In genomic region chr22:19828035-19828401, GRCh38 we compare ENCODE assay signal across 24 cellular contexts. TPM values are rescaled to one million over a fixed set of nuclear protein-coding genes. Genes with fewer than 3 reads are reported as not detected.
DNase-seq lines count a peak whose midpoint lies in the region; ATAC-seq, FAIRE-seq and TF ChIP-seq lines count a peak whose summit lies in the region.
"Had no signal": no experiment of that assay in that cellular context is flagged by ENCODE, and none has a peak within 500 bp of the region (broad histone marks: within the 10 kb centered on the region; RNA-seq: fewer than 3 reads in every experiment).

No MANE protein-coding gene starts in this region.

- no peaks in the 10 kb centered on the region for H4K20me1 ChIP-seq in endothelial cell of umbilical vein (replicated peaks; ENCODE audit: control insufficient read depth, extremely low read depth, insufficient read depth, low read length)

- no peaks in the 10 kb centered on the region for H3K9me3 Mint-ChIP-seq in MCF 10A (ENCODE audit: unreplicated experiment)
- H3K9me3 Mint-ChIP-seq: CD4-positive, alpha-beta memory T cell; CD4-positive, CD25-positive, alpha-beta regulatory T cell had no signal

- peak overlapping the region; percentile 20 for H3K27ac Mint-ChIP-seq in MCF 10A (ENCODE audit: low read depth, unreplicated experiment)
- H3K27ac Mint-ChIP-seq: CD14-positive monocyte; CD4-positive, alpha-beta memory T cell had no signal

- no peak overlapping the region for H3K4me2 ChIP-seq in endothelial cell of umbilical vein (ENCODE audit: insufficient read depth, low read length)
- H3K4me2 ChIP-seq: BLaER1 had no signal

- DNase-seq in MCF 10A (ENCODE audit: unreplicated experiment) (no peak), breast epithelium (ENCODE audit: low spot score in 2 of 2) (no peak), COR-L47 (lab: John Stamatoyannopoulos, UW) (peak; percentile 24), endothelial cell of umbilical vein (ENCODE audit: low read depth, low spot score) (no peak), MV-4-11 (lab: John Stamatoyannopoulos, UW) (no peak), hypothalamus (lab: John Stamatoyannopoulos, UW) (no peak)
- DNase-seq: 8988T; ACHN; BE2C; C1 segment of cervical spinal cord; CD4-positive, alpha-beta memory T cell; CD4-positive, CD25-positive, alpha-beta regulatory T cell; DMS 273 treated with DMSO at 0.1 percent for 48 hours; DMS153; DMS53; DMS79; EL; GDM1 had no signal

- H3K4me3 ChIP-seq in breast epithelium, result no peak overlapping the region
- no peak overlapping the region for H3K4me3 ChIP-seq in endothelial cell of umbilical vein (replicated peaks in 1 of 3; ENCODE audit: insufficient read depth in 1 of 3, low read depth in 1 of 3, low read length in 3 of 3)
- H3K4me3 ChIP-seq: BLaER1, GM12878 had no signal

- TF ChIP-seq POLR2A in breast epithelium (IDR thresholded peaks at IDR 0.05) (no peak), endothelial cell of umbilical vein (IDR thresholded peaks at IDR 0.05; ENCODE audit: low read depth, low read length) (no peak)

- dilution Hi-C loops in endothelial cell of umbilical vein (cut with MboI; ENCODE audit: extremely low pct_ligation_motif_present, low sequenced_read_pairs), result no loop called here

- H2AFZ ChIP-seq in endothelial cell of umbilical vein (ENCODE audit: low read depth, low read length), result no peak overlapping the region

- TF ChIP-seq CTCF in MCF 10A (IDR thresholded peaks at IDR 0.05; ENCODE audit: unreplicated experiment) (no peak), breast epithelium (IDR thresholded peaks at IDR 0.05) (no peak), endothelial cell of umbilical vein (IDR thresholded peaks at IDR 0.05; ENCODE audit: extremely low read depth in 1 of 2, insufficient read depth in 1 of 2, low read depth in 1 of 2, low read length in 2 of 2) (no peak)

- H3K9me3 ChIP-seq in breast epithelium (no peaks in the 10 kb centered on the region), endothelial cell of umbilical vein (replicated peaks; ENCODE audit: control insufficient read depth, insufficient read depth, low read length) (no peaks in the 10 kb centered on the region)
- H3K9me3 ChIP-seq: BE2C had no signal

- no peak overlapping the region for H3K9ac ChIP-seq in endothelial cell of umbilical vein (replicated peaks; ENCODE audit: extremely low read depth, insufficient read depth, low read length)
- H3K9ac ChIP-seq: BLaER1 had no signal

- H3K4me1 ChIP-seq in breast epithelium, result peaks cover 0 to 18% of the 10 kb centered on the region in 2 donors
- H3K4me1 ChIP-seq in endothelial cell of umbilical vein (ENCODE audit: control insufficient read depth, extremely low read depth, insufficient read depth, low read length), result no peaks in the 10 kb centered on the region

- CTCF ChIA-PET in MCF 10A (lab: Yijun Ruan, JAX), result interaction anchor here (0.7 kb wide), 1 partner anchor 38 kb away, joined by 3 read pairs; no protein-coding TSS in a partner anchor
- CTCF ChIA-PET in endothelial cell of umbilical vein (lab: Charles Lee), result no interaction called here

- no peak overlapping the region for H3K4me3 Mint-ChIP-seq in MCF 10A (ENCODE audit: unreplicated experiment)
- H3K4me3 Mint-ChIP-seq: CD14-positive monocyte; CD4-positive, alpha-beta memory T cell; CD4-positive, CD25-positive, alpha-beta regulatory T cell had no signal

- POLR2A ChIA-PET in MCF 10A (lab: Yijun Ruan, JAX) (interaction anchor here (0.7 to 4.7 kb wide), 4 partner anchors 9 to 391 kb away, joined by 3 to 24 read pairs (median 3); partner anchors contain the start of genes GNB1L and RTL10), endothelial cell of umbilical vein (lab: Charles Lee) (no interaction called here)

- peaks cover 23% of the 10 kb centered on the region for H3K4me1 Mint-ChIP-seq in MCF 10A (ENCODE audit: insufficient read depth, unreplicated experiment)

- BruUV-seq in MCF 10A (replicated peaks; lab: Mats Ljungman, UMichigan) (no TSS peak), endothelial cell of umbilical vein (replicated peaks; lab: Mats Ljungman, UMichigan) (no TSS peak)

- intact Hi-C loops in MCF 10A (cut with micrococcal nuclease) (no loop called here), breast epithelium (cut with DNase I; ENCODE audit: low total_unique reads) (no loop called here), endothelial cell of umbilical vein (cut with micrococcal nuclease) (no loop called here)

- no peak for ATAC-seq in GM21360 (IDR thresholded peaks at IDR 0.05; ENCODE audit: unreplicated experiment)
- ATAC-seq: GM12878 had no signal

- FAIRE-seq in endothelial cell of umbilical vein (lab: Jason Lieb, UNC), result peak; percentile 67
- FAIRE-seq: A204.1, GM12878, GM18507 had no signal

- H3K27me3 ChIP-seq in breast epithelium, result no peaks in the 10 kb centered on the region
- no peaks in the 10 kb centered on the region for H3K27me3 ChIP-seq in endothelial cell of umbilical vein (ENCODE audit: control insufficient read depth in 2 of 2, insufficient read depth in 2 of 2, low read length in 2 of 2)
- H3K27me3 ChIP-seq: BE2C, BLaER1 had no signal

- no peaks in the 10 kb centered on the region for H3K27me3 Mint-ChIP-seq in MCF 10A (ENCODE audit: insufficient read depth, unreplicated experiment)
- H3K27me3 Mint-ChIP-seq: CD4-positive, alpha-beta memory T cell; CD4-positive, CD25-positive, alpha-beta regulatory T cell had no signal

- H3K27ac ChIP-seq in breast epithelium (no peak overlapping the region), endothelial cell of umbilical vein (ENCODE audit: insufficient read depth, low read depth, low read length) (no peak overlapping the region)
- H3K27ac ChIP-seq: BLaER1 had no signal

- no peaks in the 10 kb centered on the region for H3K36me3 ChIP-seq in breast epithelium
- H3K36me3 ChIP-seq in endothelial cell of umbilical vein (ENCODE audit: control insufficient read depth in 2 of 2, extremely low read depth in 1 of 2, insufficient read depth in 2 of 2, low read length in 2 of 2), result no peaks in the 10 kb centered on the region
- H3K36me3 ChIP-seq: BE2C had no signal

- H3K9me1 ChIP-seq in endothelial cell of umbilical vein (replicated peaks; ENCODE audit: control insufficient read depth, extremely low read depth, insufficient read depth, low read length), result no peaks in the 10 kb centered on the region

- H3K36me3 Mint-ChIP-seq in MCF 10A (ENCODE audit: insufficient read depth, unreplicated experiment), result no peaks in the 10 kb centered on the region

- H3K79me2 ChIP-seq in endothelial cell of umbilical vein (ENCODE audit: control insufficient read depth, insufficient read depth, low read length), result no peaks in the 10 kb centered on the region

TF ChIP-seq in endothelial cell of umbilical vein, 7 proteins besides CTCF, POLR2A, EP300 and RAD21:
- TF ChIP-seq MYC (IDR thresholded peaks at IDR 0.05; ENCODE audit: low read depth, low read length), result no peak
- TF ChIP-seq MAX (IDR thresholded peaks at IDR 0.05; ENCODE audit: insufficient read depth, insufficient read length), result no peak
- no peak for TF ChIP-seq EZH2 (IDR thresholded peaks at IDR 0.05; ENCODE audit: borderline replicate concordance, low read depth, low read length, severe bottlenecking)
- no peak for TF ChIP-seq POLR2AphosphoS5 (IDR thresholded peaks at IDR 0.05; ENCODE audit: insufficient read depth, low read depth, low read length)

RNA-seq across cellular contexts. Expression of gene GNB1L, which starts 26.7 kb away (rescaled TPM):
- 4.3 and 7.1 TPM in 2 replicates for total RNA-seq in MCF 10A (2022)
- 1 to 10 TPM; 5.6 to 8.2 (median 6.3) TPM for total RNA-seq in breast epithelium
- 5.9 and 11.2 TPM in 2 replicates for total RNA-seq in endothelial cell of umbilical vein
- polyA plus RNA-seq in endothelial cell of umbilical vein, result 5.4 and 5.9 TPM in 2 replicates
- 2.2 and 3.8 TPM in 2 replicates for polyA plus RNA-seq in endothelial cell of umbilical vein (2011; cell fraction: cytosol; rRNA removed)
- polyA plus RNA-seq in endothelial cell of umbilical vein (2011; cell fraction: nucleus; rRNA removed), result 2.7 and 3.2 TPM in 2 replicates
- polyA plus RNA-seq in endothelial cell of umbilical vein (2012), result 3.5 and 3.6 TPM in 2 replicates
- 1.6 and 3.5 TPM in 2 replicates for polyA minus RNA-seq in endothelial cell of umbilical vein
- 1.7 TPM for polyA minus RNA-seq in endothelial cell of umbilical vein (2011; cell fraction: cytosol; rRNA and poly(A)+ RNA removed)
- polyA minus RNA-seq in endothelial cell of umbilical vein (2011; cell fraction: nucleus; rRNA and poly(A)+ RNA removed), result 2.4 TPM in 2 replicates

RNA-seq across cellular contexts. Expression of gene RTL10, which starts 26.7 kb away (rescaled TPM):
- total RNA-seq in MCF 10A (2022), result 16.8 and 20.6 TPM in 2 replicates
- total RNA-seq in breast epithelium, result 10 to 100 TPM in 2 of 3 donors, 1 to 10 TPM in 1; 6.7 to 21.5 (median 14.1) TPM
- 31.9 and 32.1 TPM in 2 replicates for total RNA-seq in endothelial cell of umbilical vein
- 40.8 and 54.5 TPM in 2 replicates for polyA plus RNA-seq in endothelial cell of umbilical vein
- polyA plus RNA-seq in endothelial cell of umbilical vein (2011; cell fraction: cytosol; rRNA removed), result 21.6 and 22.9 TPM in 2 replicates
- 43.8 and 53.4 TPM in 2 replicates for polyA plus RNA-seq in endothelial cell of umbilical vein (2011; cell fraction: nucleus; rRNA removed)
- polyA plus RNA-seq in endothelial cell of umbilical vein (2012), result 8.0 and 9.8 TPM in 2 replicates
- polyA minus RNA-seq in endothelial cell of umbilical vein, result 84.1 and 88.0 TPM in 2 replicates
- polyA minus RNA-seq in endothelial cell of umbilical vein (2011; cell fraction: cytosol; rRNA and poly(A)+ RNA removed), result 9.0 TPM
- 20.7 and 26.1 TPM in 2 replicates for polyA minus RNA-seq in endothelial cell of umbilical vein (2011; cell fraction: nucleus; rRNA and poly(A)+ RNA removed)
